Comparison of ENCODE assay signal across 24 cellular contexts in the genomic region with DNA sequence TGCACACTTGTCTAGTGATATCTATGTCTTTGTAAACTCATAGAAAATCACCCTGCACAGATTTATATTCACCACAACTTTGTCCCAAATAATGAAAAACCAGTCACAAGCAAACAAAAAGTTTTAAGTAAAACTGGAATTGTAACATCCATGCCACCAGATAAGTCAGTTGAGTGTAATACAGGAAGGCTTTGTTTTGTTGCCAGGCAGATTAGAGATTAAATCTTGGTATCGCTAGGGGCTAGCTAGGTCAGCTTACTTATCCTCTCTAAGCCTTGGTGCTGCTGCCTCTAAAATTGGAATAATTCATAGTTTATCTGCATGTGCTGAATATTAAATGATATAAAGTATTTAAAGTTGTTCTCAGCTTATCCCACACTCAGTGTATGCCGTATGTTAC.
DNase-seq lines count a peak whose midpoint lies in the region; TF ChIP-seq lines count a peak whose summit lies in the region.
"Had no signal": no experiment of that assay in that cellular context is flagged by ENCODE, and none has a peak within 500 bp of the region (broad histone marks: within the 10 kb centered on the region; RNA-seq: fewer than 3 reads in every experiment).

No MANE protein-coding gene starts in this region.

- peak overlapping the region; percentile 70 for H2AFZ ChIP-seq in SU-DHL-6 (ENCODE audit: low read depth, low read length, severe bottlenecking)
- H2AFZ ChIP-seq in neural progenitor cell (replicated peaks), result no peak overlapping the region
- H2AFZ ChIP-seq: GM23338 had no signal

- TF ChIP-seq POLR2A in prostate gland (IDR thresholded peaks at IDR 0.05), result no peak

- no peak overlapping the region for H3K4me2 ChIP-seq in SU-DHL-6 (ENCODE audit: low read depth, low read length, poor library complexity, severe bottlenecking)
- H3K4me2 ChIP-seq in neural progenitor cell, result no peak overlapping the region
- H3K4me2 ChIP-seq: BLaER1, GM23338, KMS-11 had no signal

- no peaks in the 10 kb centered on the region for H3F3A ChIP-seq in SU-DHL-6 (ENCODE audit: insufficient read depth)
- H3F3A ChIP-seq in neural progenitor cell (ENCODE audit: low read depth), result no peaks in the 10 kb centered on the region

- TF ChIP-seq CTCF in SU-DHL-6 (IDR thresholded peaks at IDR 0.05; ENCODE audit: insufficient read depth, low read length, poor library complexity, severe bottlenecking) (no peak), neural progenitor cell (IDR thresholded peaks at IDR 0.05) (no peak), prostate gland (IDR thresholded peaks at IDR 0.05) (no peak), progenitor cell of endocrine pancreas (IDR thresholded peaks at IDR 0.05; ENCODE audit: unreplicated experiment) (no peak)

- 52% methylated on average over 2 of the region's 2 CpGs for WGBS in prostate gland

- H3K27ac Mint-ChIP-seq in neural progenitor cell (no peak overlapping the region), progenitor cell of endocrine pancreas (no peak overlapping the region)
- H3K27ac Mint-ChIP-seq: CD4-positive, alpha-beta T cell; GM23338; HFFc6; IgD-negative memory B cell had no signal

- intact Hi-C loops in prostate gland (cut with DNase I), result no loop called here

- H3K36me3 ChIP-seq in SU-DHL-6 (ENCODE audit: low read length) (no peaks in the 10 kb centered on the region), neural progenitor cell (no peaks in the 10 kb centered on the region), prostate gland (no peaks in the 10 kb centered on the region)
- H3K36me3 ChIP-seq: BLaER1, HAP-1 had no signal

- H3K79me2 ChIP-seq in SU-DHL-6 (ENCODE audit: insufficient read depth, low read length), result no peaks in the 10 kb centered on the region
- no peaks in the 10 kb centered on the region for H3K79me2 ChIP-seq in neural progenitor cell (ENCODE audit: low read depth)

- H3K4me1 ChIP-seq in neural progenitor cell (no peaks in the 10 kb centered on the region), prostate gland (replicated peaks) (no peaks in the 10 kb centered on the region)
- H3K4me1 ChIP-seq: BLaER1, HAP-1 had no signal

- H3K36me3 Mint-ChIP-seq in neural progenitor cell (no peaks in the 10 kb centered on the region), progenitor cell of endocrine pancreas (ENCODE audit: insufficient read depth) (peaks cover 1% of the 10 kb centered on the region)

- H3K9me3 Mint-ChIP-seq in neural progenitor cell, result peaks cover 3% of the 10 kb centered on the region
- peaks cover 16% of the 10 kb centered on the region for H3K9me3 Mint-ChIP-seq in progenitor cell of endocrine pancreas (ENCODE audit: low read depth)

- H3K9me3 ChIP-seq in SU-DHL-6 (ENCODE audit: insufficient read depth, low read length) (peaks cover 1% of the 10 kb centered on the region; the same call in 1 of the 2 replicates), neural progenitor cell (ENCODE audit: low read depth) (no peaks in the 10 kb centered on the region), prostate gland (no peaks in the 10 kb centered on the region)
- H3K9me3 ChIP-seq: BLaER1, HAP-1 had no signal

- H3K27me3 Mint-ChIP-seq in neural progenitor cell (ENCODE audit: insufficient read depth, low read depth) (no peaks in the 10 kb centered on the region), progenitor cell of endocrine pancreas (no peaks in the 10 kb centered on the region)
- H3K27me3 Mint-ChIP-seq: CD4-positive, alpha-beta T cell; IgD-negative memory B cell had no signal

- no peaks in the 10 kb centered on the region for H3K9me2 ChIP-seq in SU-DHL-6 (replicated peaks; ENCODE audit: insufficient read depth, low read length)

- H3K4me3 Mint-ChIP-seq in neural progenitor cell, result no peak overlapping the region
- no peak overlapping the region for H3K4me3 Mint-ChIP-seq in progenitor cell of endocrine pancreas (ENCODE audit: low read depth)
- H3K4me3 Mint-ChIP-seq: CD4-positive, alpha-beta T cell; GM23338; HFFc6; IgD-negative memory B cell had no signal

- no peaks in the 10 kb centered on the region for H3K27me3 ChIP-seq in SU-DHL-6 (ENCODE audit: low read length)
- no peaks in the 10 kb centered on the region for H3K27me3 ChIP-seq in neural progenitor cell
- no peaks in the 10 kb centered on the region for H3K27me3 ChIP-seq in prostate gland (replicated peaks; ENCODE audit: insufficient read depth)
- H3K27me3 ChIP-seq: BLaER1 had no signal

- H4K20me1 ChIP-seq in SU-DHL-6 (ENCODE audit: low read depth, low read length) (no peaks in the 10 kb centered on the region), neural progenitor cell (ENCODE audit: low read depth) (no peaks in the 10 kb centered on the region)
- H4K20me1 ChIP-seq: BLaER1 had no signal

- H3K9ac ChIP-seq in SU-DHL-6 (ENCODE audit: low read length), result no peak overlapping the region
- no peak overlapping the region for H3K9ac ChIP-seq in neural progenitor cell
- H3K9ac ChIP-seq: BLaER1, KMS-11 had no signal

- peak; percentile 9 for DNase-seq in DMS53 (lab: John Stamatoyannopoulos, UW)
- DNase-seq in DMS53 treated with DMSO at 0.1 percent for 48 hours (lab: John Stamatoyannopoulos, UW; ENCODE audit: unreplicated experiment), result no peak
- peak; percentile 70 for DNase-seq in NCI-H82 (lab: John Stamatoyannopoulos, UW)
- peak; percentile 4 for DNase-seq in neural progenitor cell (ENCODE audit: low spot score)
- no peak for DNase-seq in prostate gland (ENCODE audit: low spot score)
- no peak for DNase-seq in progenitor cell of endocrine pancreas (ENCODE audit: low spot score, unreplicated experiment)
- no peak for DNase-seq in substantia nigra (lab: John Stamatoyannopoulos, UW)
- DNase-seq: 8988T; CD4-positive, alpha-beta T cell; DMS153; HFFc6; NCI-H1048; NCI-H1417; NCI-H1694; NCI-H2029 treated with DMSO at 0.1 percent for 48 hours; NCI-H446 treated with DMSO at 0.1 percent for 48 hours; NCI-H526; SIG-M5 had no signal

- H3K27ac ChIP-seq in SU-DHL-6 (ENCODE audit: low read depth, low read length), result no peak overlapping the region
- H3K27ac ChIP-seq in neural progenitor cell, result no peak overlapping the region
- no peak overlapping the region for H3K27ac ChIP-seq in prostate gland
- no peak overlapping the region for H3K27ac ChIP-seq in substantia nigra (ENCODE audit: low read depth, low read length, poor library complexity, severe bottlenecking)
- H3K27ac ChIP-seq: BLaER1, KMS-11 had no signal

- peaks cover 2% of the 10 kb centered on the region for H3K4me1 Mint-ChIP-seq in neural progenitor cell
- H3K4me1 Mint-ChIP-seq in progenitor cell of endocrine pancreas (ENCODE audit: low read depth), result peaks cover 1% of the 10 kb centered on the region
- H3K4me1 Mint-ChIP-seq: GM23338, IgD-negative memory B cell had no signal

- no peak overlapping the region for H3K4me3 ChIP-seq in SU-DHL-6 (ENCODE audit: insufficient read depth, low read length, poor library complexity, severe bottlenecking)
- no peak overlapping the region for H3K4me3 ChIP-seq in neural progenitor cell
- H3K4me3 ChIP-seq in prostate gland, result no peak overlapping the region
- H3K4me3 ChIP-seq: BLaER1, GM23338, HAP-1 had no signal

Comparison
In these comparisons a context has a peak if more than half of its experiments do, and no peak if none do; other contexts are left out.
1. DNase-seq: peak in DMS53 (single experiment), NCI-H82 (single experiment) and neural progenitor cell (single experiment); none in DMS53 treated with DMSO at 0.1 percent for 48 hours (single experiment), prostate gland (single experiment), progenitor cell of endocrine pancreas (single experiment) and substantia nigra (0 of 49).